ENCODE assay signal across 8 cellular contexts in the genomic region with DNA sequence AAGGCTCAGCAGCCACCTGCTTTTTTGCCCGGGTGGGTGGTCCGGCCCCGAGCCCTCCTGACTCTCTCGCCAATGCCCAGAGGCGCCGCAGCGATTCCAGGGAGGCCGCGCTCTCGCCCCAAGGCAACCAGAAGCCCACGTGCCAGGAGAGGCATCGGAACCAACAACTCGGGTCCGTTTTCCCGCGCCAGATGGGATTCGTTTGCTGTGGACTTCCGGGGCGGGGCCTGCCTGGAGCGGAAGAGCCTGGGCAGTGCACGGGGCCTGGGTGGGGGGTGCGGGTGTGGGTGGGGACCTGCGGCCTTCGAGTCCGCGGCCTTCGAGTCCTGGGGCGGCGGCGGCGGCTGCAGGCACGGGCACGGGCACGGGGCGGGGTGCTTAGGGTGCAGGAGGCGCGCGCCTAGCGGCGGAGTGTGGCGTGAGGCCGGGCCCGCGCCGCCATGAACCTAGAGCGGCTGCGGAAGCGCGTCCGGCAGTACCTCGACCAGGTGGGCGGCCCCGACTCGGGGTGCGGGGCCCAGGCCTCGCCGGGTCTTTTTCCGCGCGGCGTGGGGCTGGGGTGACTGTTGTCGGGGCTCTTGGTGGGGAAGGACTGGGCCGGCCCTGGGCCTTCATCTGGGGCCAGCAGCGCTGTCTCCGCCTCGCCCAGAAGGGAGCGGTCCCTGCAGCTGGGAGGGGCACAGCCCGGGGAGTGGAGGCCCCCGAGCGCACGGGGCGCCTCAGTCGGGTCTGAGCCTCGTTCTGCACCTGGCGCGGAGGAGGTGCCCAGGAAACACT. TPM values are rescaled to one million over a fixed set of nuclear protein-coding genes. Genes with fewer than 3 reads are reported as not detected.
DNase-seq lines count a peak whose midpoint lies in the region; ATAC-seq and TF ChIP-seq lines count a peak whose summit lies in the region.

A gene with protein sequence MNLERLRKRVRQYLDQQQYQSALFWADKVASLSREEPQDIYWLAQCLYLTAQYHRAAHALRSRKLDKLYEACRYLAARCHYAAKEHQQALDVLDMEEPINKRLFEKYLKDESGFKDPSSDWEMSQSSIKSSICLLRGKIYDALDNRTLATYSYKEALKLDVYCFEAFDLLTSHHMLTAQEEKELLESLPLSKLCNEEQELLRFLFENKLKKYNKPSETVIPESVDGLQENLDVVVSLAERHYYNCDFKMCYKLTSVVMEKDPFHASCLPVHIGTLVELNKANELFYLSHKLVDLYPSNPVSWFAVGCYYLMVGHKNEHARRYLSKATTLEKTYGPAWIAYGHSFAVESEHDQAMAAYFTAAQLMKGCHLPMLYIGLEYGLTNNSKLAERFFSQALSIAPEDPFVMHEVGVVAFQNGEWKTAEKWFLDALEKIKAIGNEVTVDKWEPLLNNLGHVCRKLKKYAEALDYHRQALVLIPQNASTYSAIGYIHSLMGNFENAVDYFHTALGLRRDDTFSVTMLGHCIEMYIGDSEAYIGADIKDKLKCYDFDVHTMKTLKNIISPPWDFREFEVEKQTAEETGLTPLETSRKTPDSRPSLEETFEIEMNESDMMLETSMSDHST (plus strand): TSS at position 253 of the 777 bp plus-strand sequence. CDS start 188 bp downstream, at position 441.

- peak within 1 kb of the TSS; percentile 97 for H3K4me2 ChIP-seq in PC-9

- peaks cover 4% of the 10 kb centered on the region for H4K20me1 ChIP-seq in PC-9 (ENCODE audit: insufficient read depth)

- CTCF ChIA-PET in PC-9 (lab: Charles Lee), result no interaction called here

- peak; percentile 75 for TF ChIP-seq POLR2A in erythroblast (IDR thresholded peaks at IDR 0.05; ENCODE audit: low read length)

- H3K4me1 Mint-ChIP-seq in IgD-negative memory B cell, result peaks cover 16 to 28% (median 20%) of the 10 kb centered on the region in 3 donors

- ATAC-seq in GM21529 (IDR thresholded peaks at IDR 0.05; ENCODE audit: unreplicated experiment), result peak; percentile 93

- BruUV-seq in PC-9 (replicated peaks; lab: Mats Ljungman, UMichigan), result no TSS peak

- H3K4me3 Mint-ChIP-seq in IgD-negative memory B cell, result peak within 1 kb of the TSS; percentile 84 to 96 (median 92)

- 0 out of 2 replicates have a peak, but pooled peaks cover 3% of the 10 kb centered on the region for H3F3A ChIP-seq in PC-9 (ENCODE audit: insufficient read depth, low read depth)

- H3K27ac ChIP-seq in PC-9, result peak within 1 kb of the TSS; percentile 61

- peaks cover 30% of the 10 kb centered on the region for H3K79me2 ChIP-seq in PC-9 (ENCODE audit: low read depth)

- H3K27me3 ChIP-seq in PC-9 (ENCODE audit: insufficient read depth, low read depth) (0 out of 2 replicates have a peak, but pooled peaks cover 3% of the 10 kb centered on the region), mucosa of stomach (ENCODE audit: control insufficient read depth, insufficient read depth, low read length) (peaks cover 17% of the 10 kb centered on the region)

- H3K9me3 Mint-ChIP-seq in IgD-negative memory B cell, result no peaks in the 10 kb centered on the region

- peaks cover 18% of the 10 kb centered on the region for H3K4me1 ChIP-seq in PC-9 (replicated peaks; ENCODE audit: insufficient read depth)
- no peaks in the 10 kb centered on the region for H3K4me1 ChIP-seq in mucosa of stomach (ENCODE audit: control insufficient read depth, insufficient read depth, low read length)

- no peaks in the 10 kb centered on the region for H3K9me2 ChIP-seq in PC-9 (ENCODE audit: insufficient read depth)

- H3K36me3 ChIP-seq in PC-9 (ENCODE audit: low read depth) (peaks cover 19% of the 10 kb centered on the region), mucosa of stomach (ENCODE audit: control insufficient read depth, insufficient read depth, low read length) (no peaks in the 10 kb centered on the region)

- POLR2A ChIA-PET in PC-9 (lab: Charles Lee; ENCODE audit: unreplicated experiment), result no interaction called here

- peaks cover 3% of the 10 kb centered on the region for H3K36me3 Mint-ChIP-seq in IgD-negative memory B cell

- intact Hi-C loops in PC-9 (cut with micrococcal nuclease; ENCODE audit: unreplicated experiment), result loop anchor here (1.0 to 2.0 kb wide), 2 partner anchors 46 to 284 kb away; a partner anchor contains a TSS

- TF ChIP-seq CTCF in PC-9 (conservative IDR thresholded peaks at IDR 0.05), result no peak

- peak within 1 kb of the TSS; percentile 98 for H2AFZ ChIP-seq in PC-9

- peak within 1 kb of the TSS; percentile 89 for H3K4me3 ChIP-seq in PC-9
- peak within 1 kb of the TSS; percentile 44 for H3K4me3 ChIP-seq in mucosa of stomach (ENCODE audit: low read length)

- H3K9ac ChIP-seq in mucosa of stomach (ENCODE audit: low read length), result peak within 1 kb of the TSS; percentile 78

- peak within 1 kb of the TSS; percentile 84 to 95 (median 91) for H3K27ac Mint-ChIP-seq in IgD-negative memory B cell

- H3K27me3 Mint-ChIP-seq in IgD-negative memory B cell, result peaks cover 7% of the 10 kb centered on the region

- H3K9me3 ChIP-seq in PC-9 (ENCODE audit: insufficient read depth, low read depth) (no peaks in the 10 kb centered on the region), mucosa of stomach (ENCODE audit: control insufficient read depth, low read length) (no peaks in the 10 kb centered on the region)

- DNase-seq in DMS153 (lab: John Stamatoyannopoulos, UW) (peak; percentile 83), PC-9 (peak; percentile 84 to 87), erythroblast (lab: John Stamatoyannopoulos, UW) (peak; percentile 95 to 96)
- peak; percentile 88 for DNase-seq in activated T-cell treated with anti-CD3 and anti-CD28 coated beads, Interleukin-2, amount 50 U/mL, for 1 hour
- DNase-seq in stimulated activated CD8-positive, alpha-beta memory T cell treated with anti-CD3 and anti-CD28 coated beads, Interleukin-4, amount 100 ng/mL, for 48 hours, result peak; percentile 92

RNA-seq across cellular contexts. Expression of the gene that starts here (rescaled TPM):
- 22.6 TPM for polyA plus RNA-seq in IgD-negative memory B cell
- 45.7 and 56.8 TPM in 2 replicates for total RNA-seq in PC-9 (2021)

Comparison
In these comparisons a context has a peak if more than half of its experiments do, and no peak if none do; other contexts are left out.
1. Peak in every context shown above with its lines: DNase-seq, ATAC-seq, H3K4me3 ChIP-seq and H3K27ac ChIP-seq.